Comparison of ENCODE assay signal across 9 cellular contexts in the genomic region with DNA sequence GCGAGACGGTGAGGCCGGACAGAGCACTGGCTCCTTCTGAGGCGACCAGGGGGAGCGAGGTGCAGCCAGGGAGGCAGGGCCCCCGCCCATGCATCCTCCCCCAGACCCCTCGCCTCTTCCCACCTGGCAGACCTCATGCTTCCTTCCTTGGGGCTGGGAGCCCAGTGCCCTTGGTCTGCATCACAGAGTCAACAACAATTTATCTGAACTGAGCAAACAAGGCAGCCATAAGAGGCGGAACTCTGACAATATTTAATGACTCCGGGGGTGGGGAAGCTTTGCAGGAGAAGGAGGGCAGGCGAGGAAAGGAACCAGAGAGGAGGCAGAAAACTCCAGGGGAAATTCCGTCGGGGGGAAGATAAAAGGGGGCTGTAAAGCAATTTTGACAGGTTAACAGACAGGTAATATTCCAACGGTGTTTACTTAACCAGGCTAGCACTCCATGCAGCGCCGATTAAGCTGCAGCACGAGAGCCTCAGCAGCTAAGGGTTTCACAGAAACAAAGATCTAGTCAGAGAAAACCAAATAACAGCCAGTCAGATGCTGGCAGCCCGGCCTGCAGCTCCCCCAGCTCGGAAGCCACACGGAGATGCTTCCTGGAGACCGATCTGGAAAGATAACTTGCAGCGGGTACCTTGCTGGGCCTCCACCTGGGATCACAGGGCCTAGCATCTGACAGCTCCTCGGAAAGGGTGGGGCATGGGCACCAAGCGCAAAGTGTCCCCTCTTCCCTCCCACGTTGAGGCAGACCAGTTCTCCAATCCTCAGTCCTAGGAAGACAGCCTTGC.
DNase-seq lines count a peak whose midpoint lies in the region; FAIRE-seq and TF ChIP-seq lines count a peak whose summit lies in the region.
"Had no signal": no experiment of that assay in that cellular context is flagged by ENCODE, and none has a peak within 500 bp of the region (broad histone marks: within the 10 kb centered on the region; RNA-seq: fewer than 3 reads in every experiment).

No MANE protein-coding gene starts in this region.

- no peak overlapping the region for H3K4me3 ChIP-seq in astrocyte (ENCODE audit: insufficient read depth, low read depth, low read length)
- peak overlapping the region; percentile 3 for H3K4me3 ChIP-seq in mucosa of stomach (ENCODE audit: low read length)
- H3K4me3 ChIP-seq in adrenal gland = no peak overlapping the region

- peak overlapping the region; percentile 81 for H3K4me2 ChIP-seq in astrocyte (ENCODE audit: low read length)

- H3K9me3 ChIP-seq in astrocyte (ENCODE audit: insufficient read depth, low read depth, low read length) = no peaks in the 10 kb centered on the region
- H3K9me3 ChIP-seq in mucosa of stomach (ENCODE audit: control insufficient read depth, low read length) = no peaks in the 10 kb centered on the region
- H3K9me3 ChIP-seq in adrenal gland (replicated peaks in 1 of 3) = no peaks in the 10 kb centered on the region

- no peaks in the 10 kb centered on the region for H3K27me3 Mint-ChIP-seq in astrocyte (ENCODE audit: low read depth, unreplicated experiment)

- H3K4me1 ChIP-seq in astrocyte (ENCODE audit: insufficient read depth, low read length) (peaks cover 54% of the 10 kb centered on the region), mucosa of stomach (ENCODE audit: control insufficient read depth, insufficient read depth, low read length) (peaks cover 58% of the 10 kb centered on the region), adrenal gland (replicated peaks in 1 of 2) (no peaks in the 10 kb centered on the region)

- peaks cover 65% of the 10 kb centered on the region for H4K20me1 ChIP-seq in astrocyte (ENCODE audit: insufficient read depth, low read length)

- FAIRE-seq in astrocyte (lab: Jason Lieb, UNC) = no peak

- no peaks in the 10 kb centered on the region for H3K36me3 Mint-ChIP-seq in astrocyte (ENCODE audit: low read depth, unreplicated experiment)
- H3K36me3 Mint-ChIP-seq: natural killer cell treated with Interleukin-12 subunit alpha and Interleukin-12 subunit beta and Interleukin-15 and Interleukin-18, amount 100 ng/mL, for 72 hours had no signal

- no peak for TF ChIP-seq POLR2A in adrenal gland (IDR thresholded peaks at IDR 0.05)

- peak; percentile 86 for DNase-seq in COR-L47 (lab: John Stamatoyannopoulos, UW)
- peak; percentile 79 for DNase-seq in NCI-H2029 (lab: John Stamatoyannopoulos, UW)
- DNase-seq in astrocyte (ENCODE audit: low read depth) = no peak
- DNase-seq in activated T-cell treated with anti-CD3 and anti-CD28 coated beads for 4 hours = no peak
- DNase-seq in stimulated activated CD4-positive, alpha-beta T cell treated with anti-CD3 and anti-CD28 coated beads, Interleukin-12 subunit alpha, Interleukin-12 subunit beta, amount 100 ng/mL, for 4 hours = no peak
- no peak for DNase-seq in activated naive CD4-positive, alpha-beta T cell treated with Interleukin-2 at 50 U/mL for 16 hours
- no peak for DNase-seq in adrenal gland

- 45 to 57% (median 50%) methylated on average over 20 to 24 of the region's 24 CpGs for WGBS in adrenal gland, 4 donors

- peaks cover 91% of the 10 kb centered on the region for H3K79me2 ChIP-seq in astrocyte (ENCODE audit: insufficient read depth, low read length)

- H3K36me3 ChIP-seq in astrocyte (ENCODE audit: insufficient read depth, low read length) = no peaks in the 10 kb centered on the region
- H3K36me3 ChIP-seq in mucosa of stomach (ENCODE audit: control insufficient read depth, insufficient read depth, low read length) = no peaks in the 10 kb centered on the region
- H3K36me3 ChIP-seq in adrenal gland (replicated peaks in 1 of 2) = no peaks in the 10 kb centered on the region

- H3K9me3 Mint-ChIP-seq in astrocyte (ENCODE audit: unreplicated experiment) = no peaks in the 10 kb centered on the region
- H3K9me3 Mint-ChIP-seq: natural killer cell treated with Interleukin-12 subunit alpha and Interleukin-12 subunit beta and Interleukin-15 and Interleukin-18, amount 100 ng/mL, for 72 hours had no signal

- no peak for TF ChIP-seq CTCF in astrocyte (IDR thresholded peaks at IDR 0.05; ENCODE audit: insufficient read depth, low read depth, low read length)
- no peak for TF ChIP-seq CTCF in adrenal gland (IDR thresholded peaks at IDR 0.05)

- H3K27me3 ChIP-seq in astrocyte (ENCODE audit: insufficient read depth, low read length) (no peaks in the 10 kb centered on the region), mucosa of stomach (ENCODE audit: control insufficient read depth, insufficient read depth, low read length) (no peaks in the 10 kb centered on the region), adrenal gland (no peaks in the 10 kb centered on the region)

- intact Hi-C loops in adrenal gland (cut with DNase I) = no loop called here

- peaks cover 43% of the 10 kb centered on the region for H3K4me1 Mint-ChIP-seq in astrocyte (ENCODE audit: low read depth, unreplicated experiment)

- H3K27ac ChIP-seq in astrocyte (ENCODE audit: low read depth, low read length) (peak overlapping the region; percentile 93), adrenal gland (no peak overlapping the region)

- H3K9ac ChIP-seq in astrocyte (ENCODE audit: low read length) (peak overlapping the region; percentile 78), mucosa of stomach (ENCODE audit: low read length) (peak overlapping the region; percentile 39)

- H3K27ac Mint-ChIP-seq in astrocyte (ENCODE audit: unreplicated experiment) = no peak overlapping the region
- H3K27ac Mint-ChIP-seq: natural killer cell treated with Interleukin-12 subunit alpha and Interleukin-12 subunit beta and Interleukin-15 and Interleukin-18, amount 100 ng/mL, for 72 hours had no signal

- peak overlapping the region; percentile 48 for H2AFZ ChIP-seq in astrocyte (ENCODE audit: low read depth, low read length)

- no peak overlapping the region for H3K4me3 Mint-ChIP-seq in astrocyte (ENCODE audit: unreplicated experiment)
- H3K4me3 Mint-ChIP-seq: natural killer cell treated with Interleukin-12 subunit alpha and Interleukin-12 subunit beta and Interleukin-15 and Interleukin-18, amount 100 ng/mL, for 72 hours had no signal

Comparison
In these comparisons a context has a peak if more than half of its experiments do, and no peak if none do; other contexts are left out.
1. DNase-seq: peak in COR-L47 (single experiment) and NCI-H2029 (single experiment); none in astrocyte (single experiment), activated T-cell treated with anti-CD3 and anti-CD28 coated beads for 4 hours (single experiment), stimulated activated CD4-positive, alpha-beta T cell treated with anti-CD3 and anti-CD28 coated beads, Interleukin-12 subunit alpha, Interleukin-12 subunit beta, amount 100 ng/mL, for 4 hours (single experiment), activated naive CD4-positive, alpha-beta T cell treated with Interleukin-2 at 50 U/mL for 16 hours (single experiment) and adrenal gland (0 of 7).